In the genomic region with DNA sequence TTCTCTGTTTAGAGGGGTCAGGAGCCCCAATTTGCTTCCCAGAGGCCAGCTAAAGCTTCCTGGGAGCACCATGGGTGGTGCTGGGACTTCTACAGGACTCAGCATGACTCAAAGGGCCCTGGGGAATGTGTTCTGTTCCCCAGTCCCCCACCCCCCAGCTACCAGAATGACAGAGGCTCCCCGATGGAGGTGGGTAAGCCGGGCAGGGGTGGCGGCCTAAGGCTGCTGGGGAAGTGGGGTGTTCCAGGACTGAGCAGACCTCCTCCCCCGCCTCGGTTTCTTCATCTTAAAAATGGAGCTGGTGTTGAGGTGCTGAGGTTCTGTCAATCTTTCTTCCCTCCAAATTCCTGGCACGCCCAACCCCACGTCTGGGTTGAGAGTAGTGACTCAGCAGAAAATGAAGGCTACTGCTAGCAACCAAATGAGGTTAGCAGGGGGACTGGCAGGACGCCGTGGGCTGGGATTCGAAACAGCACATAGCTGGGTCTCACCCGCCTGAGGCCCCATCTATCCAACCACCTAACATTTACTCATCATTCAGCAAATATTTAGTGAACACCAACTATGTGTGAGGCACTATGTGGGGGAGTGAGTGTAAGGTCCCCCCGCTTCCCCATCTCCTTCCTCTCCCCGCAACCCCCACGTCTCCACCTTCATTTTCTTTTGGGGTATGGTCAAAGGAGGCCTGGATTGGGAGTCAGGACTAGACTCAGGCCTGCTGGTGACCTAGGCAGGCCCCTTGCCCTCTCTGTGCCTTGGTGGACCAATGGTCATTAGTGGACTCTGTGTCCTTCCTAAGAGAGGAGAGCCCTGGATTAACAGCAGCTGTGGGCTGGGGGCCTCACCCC, we compare ENCODE assay signal across 1 cellular context.
A peak's percentile ranks its signal among the peaks of the same experiment; 100 is the strongest.
TF ChIP-seq lines count a peak whose summit lies in the region.

No MANE protein-coding gene starts in this region.

TF ChIP-seq in K562, 482 proteins besides CTCF, POLR2A, EP300 and RAD21 (continued from another document and continues in another):
- TF ChIP-seq, protein P1, sequence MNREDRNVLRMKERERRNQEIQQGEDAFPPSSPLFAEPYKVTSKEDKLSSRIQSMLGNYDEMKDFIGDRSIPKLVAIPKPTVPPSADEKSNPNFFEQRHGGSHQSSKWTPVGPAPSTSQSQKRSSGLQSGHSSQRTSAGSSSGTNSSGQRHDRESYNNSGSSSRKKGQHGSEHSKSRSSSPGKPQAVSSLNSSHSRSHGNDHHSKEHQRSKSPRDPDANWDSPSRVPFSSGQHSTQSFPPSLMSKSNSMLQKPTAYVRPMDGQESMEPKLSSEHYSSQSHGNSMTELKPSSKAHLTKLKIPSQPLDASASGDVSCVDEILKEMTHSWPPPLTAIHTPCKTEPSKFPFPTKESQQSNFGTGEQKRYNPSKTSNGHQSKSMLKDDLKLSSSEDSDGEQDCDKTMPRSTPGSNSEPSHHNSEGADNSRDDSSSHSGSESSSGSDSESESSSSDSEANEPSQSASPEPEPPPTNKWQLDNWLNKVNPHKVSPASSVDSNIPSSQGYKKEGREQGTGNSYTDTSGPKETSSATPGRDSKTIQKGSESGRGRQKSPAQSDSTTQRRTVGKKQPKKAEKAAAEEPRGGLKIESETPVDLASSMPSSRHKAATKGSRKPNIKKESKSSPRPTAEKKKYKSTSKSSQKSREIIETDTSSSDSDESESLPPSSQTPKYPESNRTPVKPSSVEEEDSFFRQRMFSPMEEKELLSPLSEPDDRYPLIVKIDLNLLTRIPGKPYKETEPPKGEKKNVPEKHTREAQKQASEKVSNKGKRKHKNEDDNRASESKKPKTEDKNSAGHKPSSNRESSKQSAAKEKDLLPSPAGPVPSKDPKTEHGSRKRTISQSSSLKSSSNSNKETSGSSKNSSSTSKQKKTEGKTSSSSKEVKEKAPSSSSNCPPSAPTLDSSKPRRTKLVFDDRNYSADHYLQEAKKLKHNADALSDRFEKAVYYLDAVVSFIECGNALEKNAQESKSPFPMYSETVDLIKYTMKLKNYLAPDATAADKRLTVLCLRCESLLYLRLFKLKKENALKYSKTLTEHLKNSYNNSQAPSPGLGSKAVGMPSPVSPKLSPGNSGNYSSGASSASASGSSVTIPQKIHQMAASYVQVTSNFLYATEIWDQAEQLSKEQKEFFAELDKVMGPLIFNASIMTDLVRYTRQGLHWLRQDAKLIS (CRISPR knock-in tag; IDR thresholded peaks at IDR 0.05) = no peak
- TF ChIP-seq RB1 (IDR thresholded peaks at IDR 0.05; ENCODE audit: low read depth) (peak; percentile 65; the same call in 1 of the 2 replicates), ZNF133 (CRISPR knock-in tag; IDR thresholded peaks at IDR 0.05) (no peak), ZNF408 (CRISPR knock-in tag; IDR thresholded peaks at IDR 0.05; ENCODE audit: low read depth) (no peak), SLC30A9 (CRISPR knock-in tag; IDR thresholded peaks at IDR 0.05) (no peak), RBM15 (IDR thresholded peaks at IDR 0.05; ENCODE audit: insufficient read depth, low read length) (no peak), ZNF41 (CRISPR knock-in tag; conservative IDR thresholded peaks at IDR 0.05) (0 out of 2 replicates have a peak, but pooled peaks have one; percentile 13), ERF (CRISPR knock-in tag; IDR thresholded peaks at IDR 0.05) (peak; percentile 21; the same call in 1 of the 2 replicates), ZNF175 (CRISPR knock-in tag; IDR thresholded peaks at IDR 0.05; ENCODE audit: low read depth) (peak; percentile 91), DDX20 (tag; IDR thresholded peaks at IDR 0.05; ENCODE audit: low read depth) (0 out of 2 replicates have a peak, but pooled peaks have one; percentile 37), CAMTA2 (CRISPR knock-in tag; conservative IDR thresholded peaks at IDR 0.05) (no peak), LCOR (CRISPR knock-in tag; IDR thresholded peaks at IDR 0.05) (peak; percentile 74; the same call in 1 of the 2 replicates), FOXP1 (CRISPR knock-in tag; IDR thresholded peaks at IDR 0.05) (no peak), SOX6 (IDR thresholded peaks at IDR 0.05) (no peak), KDM1A (IDR thresholded peaks at IDR 0.05) (peak; percentile 6 to 19; a peak in 2 of 4 replicates), PRPF4 (IDR thresholded peaks at IDR 0.05; ENCODE audit: insufficient read depth, low read depth, low read length, poor library complexity, severe bottlenecking) (no peak), NRF1 (conservative IDR thresholded peaks at IDR 0.05 in 1 of 2, IDR thresholded peaks at IDR 0.05 in 1 of 2) (0 out of 4 replicates have a peak, but pooled peaks of 1 of the 2 experiments have one; percentile 13), FOXJ3 (CRISPR knock-in tag; IDR thresholded peaks at IDR 0.05) (no peak), ZNF668 (CRISPR knock-in tag; IDR thresholded peaks at IDR 0.05) (no peak), BDP1 (IDR thresholded peaks at IDR 0.05; ENCODE audit: insufficient read depth, insufficient read length) (no peak), NFE2 (IDR thresholded peaks at IDR 0.05; ENCODE audit: low read depth) (peak; percentile 100), HNRNPH1 (optimal IDR thresholded peaks at IDR 0.05; ENCODE audit: low read depth, low read length) (no peak), TFAM (CRISPR knock-in tag; conservative IDR thresholded peaks at IDR 0.05) (no peak), CBX2 (IDR thresholded peaks at IDR 0.05; ENCODE audit: insufficient read depth, low read length, poor library complexity, severe bottlenecking) (no peak), MEF2D (tag; conservative IDR thresholded peaks at IDR 0.05; ENCODE audit: low read depth) (peak; percentile 67; the same call in 1 of the 2 replicates), MAFK (IDR thresholded peaks at IDR 0.05; ENCODE audit: low read length) (peak; percentile 97), SMARCC2 (IDR thresholded peaks at IDR 0.05; ENCODE audit: low read depth) (peak; percentile 54; the same call in 1 of the 2 replicates), PTRF (tag; IDR thresholded peaks at IDR 0.05) (no peak), RCOR1 (IDR thresholded peaks at IDR 0.05; ENCODE audit: borderline replicate concordance in 1 of 2, low read depth in 2 of 2, low read length in 2 of 2) (peak; percentile 25 to 70; a peak in 2 of 4 replicates), LARP7 (IDR thresholded peaks at IDR 0.05) (no peak), BCOR (IDR thresholded peaks at IDR 0.05) (peak; percentile 60), ZNF134 (CRISPR knock-in tag; conservative IDR thresholded peaks at IDR 0.05) (peak; percentile 9; the same call in 1 of the 2 replicates), NONO (IDR thresholded peaks at IDR 0.05; ENCODE audit: low read depth in 2 of 2, low read length in 1 of 2) (0 out of 4 replicates have a peak, but pooled peaks of 1 of the 2 experiments have one; percentile 5), TAL1 (IDR thresholded peaks at IDR 0.05) (no peak), ZNF24 (IDR thresholded peaks at IDR 0.05) (no peak), YY1 (IDR thresholded peaks at IDR 0.05; ENCODE audit: borderline replicate concordance in 1 of 3, control insufficient read depth in 1 of 3, extremely low read depth in 1 of 3, insufficient read depth in 3 of 3, insufficient read length in 1 of 3, insufficient replicate concordance in 2 of 3, low read depth in 1 of 3, low read length in 2 of 3) (peak in 1 of 3 experiments; percentile 79), TGIF2 (CRISPR knock-in tag; IDR thresholded peaks at IDR 0.05) (no peak), EHMT2 (IDR thresholded peaks at IDR 0.05) (peak; percentile 9; the same call in 1 of the 2 replicates)
- TF ChIP-seq, protein P2, sequence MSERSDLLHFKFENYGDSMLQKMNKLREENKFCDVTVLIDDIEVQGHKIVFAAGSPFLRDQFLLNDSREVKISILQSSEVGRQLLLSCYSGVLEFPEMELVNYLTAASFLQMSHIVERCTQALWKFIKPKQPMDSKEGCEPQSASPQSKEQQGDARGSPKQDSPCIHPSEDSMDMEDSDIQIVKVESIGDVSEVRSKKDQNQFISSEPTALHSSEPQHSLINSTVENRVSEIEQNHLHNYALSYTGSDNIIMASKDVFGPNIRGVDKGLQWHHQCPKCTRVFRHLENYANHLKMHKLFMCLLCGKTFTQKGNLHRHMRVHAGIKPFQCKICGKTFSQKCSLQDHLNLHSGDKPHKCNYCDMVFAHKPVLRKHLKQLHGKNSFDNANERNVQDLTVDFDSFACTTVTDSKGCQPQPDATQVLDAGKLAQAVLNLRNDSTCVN (CRISPR knock-in tag; IDR thresholded peaks at IDR 0.05) = no peak
- TF ChIP-seq, protein P3, sequence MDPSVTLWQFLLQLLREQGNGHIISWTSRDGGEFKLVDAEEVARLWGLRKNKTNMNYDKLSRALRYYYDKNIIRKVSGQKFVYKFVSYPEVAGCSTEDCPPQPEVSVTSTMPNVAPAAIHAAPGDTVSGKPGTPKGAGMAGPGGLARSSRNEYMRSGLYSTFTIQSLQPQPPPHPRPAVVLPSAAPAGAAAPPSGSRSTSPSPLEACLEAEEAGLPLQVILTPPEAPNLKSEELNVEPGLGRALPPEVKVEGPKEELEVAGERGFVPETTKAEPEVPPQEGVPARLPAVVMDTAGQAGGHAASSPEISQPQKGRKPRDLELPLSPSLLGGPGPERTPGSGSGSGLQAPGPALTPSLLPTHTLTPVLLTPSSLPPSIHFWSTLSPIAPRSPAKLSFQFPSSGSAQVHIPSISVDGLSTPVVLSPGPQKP (CRISPR knock-in tag; IDR thresholded peaks at IDR 0.05) = no peak
- TF ChIP-seq, protein P4, sequence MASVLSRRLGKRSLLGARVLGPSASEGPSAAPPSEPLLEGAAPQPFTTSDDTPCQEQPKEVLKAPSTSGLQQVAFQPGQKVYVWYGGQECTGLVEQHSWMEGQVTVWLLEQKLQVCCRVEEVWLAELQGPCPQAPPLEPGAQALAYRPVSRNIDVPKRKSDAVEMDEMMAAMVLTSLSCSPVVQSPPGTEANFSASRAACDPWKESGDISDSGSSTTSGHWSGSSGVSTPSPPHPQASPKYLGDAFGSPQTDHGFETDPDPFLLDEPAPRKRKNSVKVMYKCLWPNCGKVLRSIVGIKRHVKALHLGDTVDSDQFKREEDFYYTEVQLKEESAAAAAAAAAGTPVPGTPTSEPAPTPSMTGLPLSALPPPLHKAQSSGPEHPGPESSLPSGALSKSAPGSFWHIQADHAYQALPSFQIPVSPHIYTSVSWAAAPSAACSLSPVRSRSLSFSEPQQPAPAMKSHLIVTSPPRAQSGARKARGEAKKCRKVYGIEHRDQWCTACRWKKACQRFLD (CRISPR knock-in tag; IDR thresholded peaks at IDR 0.05) = peak; percentile 91
- TF ChIP-seq, protein P5, sequence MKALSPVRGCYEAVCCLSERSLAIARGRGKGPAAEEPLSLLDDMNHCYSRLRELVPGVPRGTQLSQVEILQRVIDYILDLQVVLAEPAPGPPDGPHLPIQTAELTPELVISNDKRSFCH (CRISPR knock-in tag; IDR thresholded peaks at IDR 0.05) = no peak
- TF ChIP-seq, protein P5 (tag; IDR thresholded peaks at IDR 0.05) = 0 out of 2 replicates have a peak, but pooled peaks have one; percentile 23
- TF ChIP-seq, protein P6, sequence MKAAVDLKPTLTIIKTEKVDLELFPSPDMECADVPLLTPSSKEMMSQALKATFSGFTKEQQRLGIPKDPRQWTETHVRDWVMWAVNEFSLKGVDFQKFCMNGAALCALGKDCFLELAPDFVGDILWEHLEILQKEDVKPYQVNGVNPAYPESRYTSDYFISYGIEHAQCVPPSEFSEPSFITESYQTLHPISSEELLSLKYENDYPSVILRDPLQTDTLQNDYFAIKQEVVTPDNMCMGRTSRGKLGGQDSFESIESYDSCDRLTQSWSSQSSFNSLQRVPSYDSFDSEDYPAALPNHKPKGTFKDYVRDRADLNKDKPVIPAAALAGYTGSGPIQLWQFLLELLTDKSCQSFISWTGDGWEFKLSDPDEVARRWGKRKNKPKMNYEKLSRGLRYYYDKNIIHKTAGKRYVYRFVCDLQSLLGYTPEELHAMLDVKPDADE (conservative IDR thresholded peaks at IDR 0.05; ENCODE audit: control insufficient read depth, low read depth, low read length) = no peak
- TF ChIP-seq, protein P7, sequence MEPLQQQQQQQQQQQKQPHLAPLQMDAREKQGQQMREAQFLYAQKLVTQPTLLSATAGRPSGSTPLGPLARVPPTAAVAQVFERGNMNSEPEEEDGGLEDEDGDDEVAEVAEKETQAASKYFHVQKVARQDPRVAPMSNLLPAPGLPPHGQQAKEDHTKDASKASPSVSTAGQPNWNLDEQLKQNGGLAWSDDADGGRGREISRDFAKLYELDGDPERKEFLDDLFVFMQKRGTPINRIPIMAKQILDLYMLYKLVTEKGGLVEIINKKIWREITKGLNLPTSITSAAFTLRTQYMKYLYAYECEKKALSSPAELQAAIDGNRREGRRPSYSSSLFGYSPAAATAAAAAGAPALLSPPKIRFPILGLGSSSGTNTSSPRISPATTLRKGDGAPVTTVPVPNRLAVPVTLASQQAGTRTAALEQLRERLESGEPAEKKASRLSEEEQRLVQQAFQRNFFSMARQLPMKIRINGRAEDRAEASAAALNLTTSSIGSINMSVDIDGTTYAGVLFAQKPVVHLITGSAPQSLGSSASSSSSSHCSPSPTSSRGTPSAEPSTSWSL (CRISPR knock-in tag; IDR thresholded peaks at IDR 0.05; ENCODE audit: borderline replicate concordance) = no peak
- TF ChIP-seq, protein P8, sequence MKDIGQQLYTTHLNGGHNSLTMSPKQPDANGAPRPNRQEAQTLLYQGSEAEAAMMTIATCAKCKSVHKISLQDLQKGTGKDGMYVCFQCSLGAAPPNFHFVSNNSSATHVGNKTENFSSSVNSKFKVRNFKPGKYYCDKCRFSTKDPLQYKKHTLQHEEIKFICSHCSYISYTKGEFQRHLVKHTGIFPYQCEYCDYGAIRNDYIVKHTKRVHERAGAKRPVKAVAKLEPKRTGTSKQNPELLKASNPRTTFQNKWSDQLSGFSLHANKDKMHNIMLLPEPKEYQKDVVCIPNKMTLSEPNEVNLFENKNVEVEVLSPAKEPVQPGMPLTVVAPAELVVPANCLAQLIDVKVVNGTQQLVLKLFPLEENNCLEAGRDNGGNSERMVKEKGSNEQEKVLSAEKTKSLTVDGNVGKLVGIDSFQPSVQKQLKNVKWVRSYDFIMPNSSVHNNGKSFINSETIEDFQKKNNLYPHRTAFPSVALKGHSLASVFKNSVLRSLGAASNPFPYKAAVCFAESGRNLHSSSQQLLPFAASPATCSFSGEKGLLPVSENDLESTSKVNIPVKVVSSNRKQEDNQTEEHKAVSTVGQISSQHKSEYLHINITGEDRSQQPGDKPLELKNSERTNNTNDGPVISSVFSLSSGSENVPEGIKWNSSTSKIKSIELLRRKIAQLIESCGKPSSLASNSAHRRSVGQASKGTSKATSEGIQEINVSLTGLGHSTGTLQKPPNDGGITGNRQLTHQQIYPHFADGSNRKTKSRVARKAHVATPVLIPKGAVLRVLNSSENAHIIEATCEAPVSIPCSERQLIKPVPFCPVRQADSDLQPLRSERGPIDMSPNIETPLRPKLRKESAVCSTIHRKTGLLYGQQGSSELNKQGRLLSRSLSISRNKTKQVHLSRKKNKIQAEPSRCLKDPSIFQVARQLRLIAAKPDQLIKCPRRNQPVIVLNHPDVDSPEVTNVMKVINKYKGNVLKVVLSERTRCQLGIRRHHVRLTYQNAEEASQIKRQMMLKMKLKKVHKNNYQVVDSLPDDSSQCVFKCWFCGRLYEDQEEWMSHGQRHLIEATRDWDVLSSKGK (CRISPR knock-in tag; IDR thresholded peaks at IDR 0.05) = no peak
- TF ChIP-seq, protein P9, sequence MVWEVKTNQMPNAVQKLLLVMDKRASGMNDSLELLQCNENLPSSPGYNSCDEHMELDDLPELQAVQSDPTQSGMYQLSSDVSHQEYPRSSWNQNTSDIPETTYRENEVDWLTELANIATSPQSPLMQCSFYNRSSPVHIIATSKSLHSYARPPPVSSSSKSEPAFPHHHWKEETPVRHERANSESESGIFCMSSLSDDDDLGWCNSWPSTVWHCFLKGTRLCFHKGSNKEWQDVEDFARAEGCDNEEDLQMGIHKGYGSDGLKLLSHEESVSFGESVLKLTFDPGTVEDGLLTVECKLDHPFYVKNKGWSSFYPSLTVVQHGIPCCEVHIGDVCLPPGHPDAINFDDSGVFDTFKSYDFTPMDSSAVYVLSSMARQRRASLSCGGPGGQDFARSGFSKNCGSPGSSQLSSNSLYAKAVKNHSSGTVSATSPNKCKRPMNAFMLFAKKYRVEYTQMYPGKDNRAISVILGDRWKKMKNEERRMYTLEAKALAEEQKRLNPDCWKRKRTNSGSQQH (CRISPR knock-in tag; IDR thresholded peaks at IDR 0.05) = no peak
